In genomic region chr6:51025082-51025777, GRCh38 we compare ENCODE assay signal across 21 cellular contexts.
DNase-seq lines count a peak whose midpoint lies in the region; ATAC-seq, FAIRE-seq and TF ChIP-seq lines count a peak whose summit lies in the region.
"Had no signal": no experiment of that assay in that cellular context is flagged by ENCODE, and none has a peak within 500 bp of the region (broad histone marks: within the 10 kb centered on the region; RNA-seq: fewer than 3 reads in every experiment).

No MANE protein-coding gene starts in this region.

- DNase-seq in EL (peak; percentile 30), MG63 (peak; percentile 54), bronchial epithelial cell (ENCODE audit: low read depth) (peak; percentile 79), osteoblast (ENCODE audit: insufficient read length, low spot score, missing footprints) (peak; percentile 15), uterus (no peak), UCSD-AML1 (lab: John Stamatoyannopoulos, UW; ENCODE audit: unreplicated experiment) (no peak)
- DNase-seq: activated B cell treated with CpG ODN at 0.5 μM for 24 hours; activated gamma-delta T cell; aorta; BE2C; dermis blood vessel endothelial cell; DMS153; Karpas-422; NCI-H1436 treated with DMSO at 0.1 percent for 48 hours; NCI-H345; stimulated activated CD4-positive, alpha-beta T cell treated with anti-CD3 and anti-CD28 coated beads, Interleukin-1b, Interleukin-23, amount 100 ng/mL, for 48 hours; SW 1271 had no signal

- H3K27ac ChIP-seq in osteoblast (ENCODE audit: low read depth, low read length) (peak overlapping the region; percentile 45), uterus (no peak overlapping the region)
- H3K27ac ChIP-seq: suprapubic skin had no signal

- H3K27me3 ChIP-seq in MG63 (no peaks in the 10 kb centered on the region), bronchial epithelial cell (ENCODE audit: control insufficient read depth, insufficient read depth, low read length) (no peaks in the 10 kb centered on the region), osteoblast (ENCODE audit: insufficient read depth, low read length) (no peaks in the 10 kb centered on the region), uterus (no peaks in the 10 kb centered on the region)
- H3K27me3 ChIP-seq: BE2C, suprapubic skin had no signal

- FAIRE-seq in bronchial epithelial cell (lab: Jason Lieb, UNC), result no peak

- no peaks in the 10 kb centered on the region for H3K9me3 ChIP-seq in MG63
- H3K9me3 ChIP-seq in osteoblast (ENCODE audit: low read depth, low read length), result no peaks in the 10 kb centered on the region
- H3K9me3 ChIP-seq in uterus, result no peaks in the 10 kb centered on the region
- H3K9me3 ChIP-seq: BE2C, HAP-1, suprapubic skin had no signal

- no peak for TF ChIP-seq POLR2A in uterus (IDR thresholded peaks at IDR 0.05)

- H3K4me2 ChIP-seq in osteoblast (ENCODE audit: insufficient read depth, low read length), result no peak overlapping the region

- no peak overlapping the region for H2AFZ ChIP-seq in osteoblast (ENCODE audit: low read length)

- ATAC-seq in GM21381 (IDR thresholded peaks at IDR 0.05; ENCODE audit: unreplicated experiment) (no peak), GM19455 (IDR thresholded peaks at IDR 0.05; ENCODE audit: unreplicated experiment) (no peak)

- no peaks in the 10 kb centered on the region for H3K79me2 ChIP-seq in osteoblast (ENCODE audit: insufficient read depth, low read length)

- no peak for TF ChIP-seq CTCF in bronchial epithelial cell (IDR thresholded peaks at IDR 0.05; ENCODE audit: insufficient read depth, low read length, severe bottlenecking)
- no peak for TF ChIP-seq CTCF in osteoblast (IDR thresholded peaks at IDR 0.05; ENCODE audit: extremely low read depth, low read depth, low read length)
- no peak for TF ChIP-seq CTCF in uterus (IDR thresholded peaks at IDR 0.05)

- no peak overlapping the region for H3K4me3 ChIP-seq in MG63
- H3K4me3 ChIP-seq in bronchial epithelial cell (ENCODE audit: low read depth, low read length), result no peak overlapping the region
- H3K4me3 ChIP-seq in osteoblast (ENCODE audit: insufficient read depth, low read length), result no peak overlapping the region
- no peak overlapping the region for H3K4me3 ChIP-seq in uterus
- H3K4me3 ChIP-seq: HAP-1, suprapubic skin had no signal

- H4K20me1 ChIP-seq in osteoblast (ENCODE audit: insufficient read depth, low read length), result no peaks in the 10 kb centered on the region

- H3K36me3 ChIP-seq in MG63 (no peaks in the 10 kb centered on the region), bronchial epithelial cell (ENCODE audit: control insufficient read depth, insufficient read depth, low read length) (no peaks in the 10 kb centered on the region), osteoblast (ENCODE audit: insufficient read depth, low read length) (no peaks in the 10 kb centered on the region), uterus (no peaks in the 10 kb centered on the region)
- H3K36me3 ChIP-seq: BE2C, HAP-1, suprapubic skin had no signal

- H3K4me1 ChIP-seq in osteoblast (ENCODE audit: insufficient read depth, low read length), result no peaks in the 10 kb centered on the region
- no peaks in the 10 kb centered on the region for H3K4me1 ChIP-seq in uterus
- H3K4me1 ChIP-seq: HAP-1, suprapubic skin had no signal

- intact Hi-C loops in uterus (cut with DNase I; ENCODE audit: low total_unique reads), result no loop called here

Comparison
In these comparisons a context has a peak if more than half of its experiments do, and no peak if none do; other contexts are left out.
1. DNase-seq: peak in EL (single experiment), MG63 (single experiment), bronchial epithelial cell (single experiment) and osteoblast (single experiment); none in uterus (0 of 2) and UCSD-AML1 (single experiment).